8 cellular contexts compared by ENCODE assay signal in genomic region chr4:128386761-128387599, GRCh38.
DNase-seq lines count a peak whose midpoint lies in the region; ATAC-seq and TF ChIP-seq lines count a peak whose summit lies in the region.

No MANE protein-coding gene starts in this region.

- TF ChIP-seq CTCF in cardiac fibroblast (IDR thresholded peaks at IDR 0.05; ENCODE audit: low read depth, low read length) (no peak), GM10248 (IDR thresholded peaks at IDR 0.05; ENCODE audit: control extremely low read depth, extremely low read depth, low read depth, missing control alignments) (no peak)

- no peak for ATAC-seq in HG02678 (IDR thresholded peaks at IDR 0.05; ENCODE audit: unreplicated experiment)

- CTCF ChIA-PET in GM10248 (lab: Yijun Ruan, JAX), result no interaction called here

- H3K27ac ChIP-seq in layer of hippocampus (ENCODE audit: low read depth, low read length), result peak overlapping the region; percentile 59
- H3K27ac ChIP-seq in substantia nigra (ENCODE audit: low read depth, low read length, poor library complexity, severe bottlenecking), result peak overlapping the region; percentile 83

- DNase-seq in DMS53 (lab: John Stamatoyannopoulos, UW) (peak; percentile 82), NCI-H1694 treated with DMSO at 0.1 percent for 48 hours (lab: John Stamatoyannopoulos, UW) (peak; percentile 70), cardiac fibroblast (ENCODE audit: low read depth in 2 of 2) (peak; percentile 93 to 97), substantia nigra (lab: John Stamatoyannopoulos, UW) (peak; percentile 13 to 92 (median 72)), GM10248 (ENCODE audit: extremely low spot score) (no peak), NCI-H510A treated with DMSO at 0.1 percent for 48 hours (lab: John Stamatoyannopoulos, UW) (no peak)

- no peak overlapping the region for H3K4me3 ChIP-seq in cardiac fibroblast (replicated peaks in 1 of 2; ENCODE audit: low read depth in 2 of 2, low read length in 2 of 2)

- no peaks in the 10 kb centered on the region for H3K27me3 ChIP-seq in layer of hippocampus (ENCODE audit: control insufficient read depth, insufficient read depth, low read length)

- POLR2A ChIA-PET in GM10248 (lab: Yijun Ruan, JAX), result no interaction called here

Comparison
In these comparisons a context has a peak if more than half of its experiments do, and no peak if none do; other contexts are left out.
1. DNase-seq: peak in DMS53 (single experiment), NCI-H1694 treated with DMSO at 0.1 percent for 48 hours (single experiment), cardiac fibroblast (2 of 2) and substantia nigra (49 of 49); none in GM10248 (single experiment) and NCI-H510A treated with DMSO at 0.1 percent for 48 hours (single experiment).